In the genomic region with DNA sequence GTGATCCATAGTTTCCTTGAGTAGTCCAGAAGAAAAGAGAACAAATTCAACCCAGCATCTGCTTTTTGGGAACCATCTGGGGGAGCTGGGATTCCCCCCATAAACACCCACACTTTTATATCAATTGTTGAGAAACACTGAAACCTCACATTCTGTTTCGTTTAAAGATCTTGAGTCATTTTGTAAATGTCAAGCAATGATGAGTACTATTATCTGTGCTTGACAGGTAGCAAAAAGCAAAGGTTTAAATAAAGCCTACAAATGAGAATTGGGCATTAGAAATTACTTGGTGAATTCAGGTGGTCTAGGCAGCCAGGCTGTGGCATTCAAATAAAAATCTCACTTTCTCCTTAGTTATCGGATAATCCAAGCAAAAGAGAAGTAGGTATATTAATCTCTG, we compare ENCODE assay signal across 24 cellular contexts.
DNase-seq lines count a peak whose midpoint lies in the region; ATAC-seq, FAIRE-seq and TF ChIP-seq lines count a peak whose summit lies in the region.
"Had no signal": no experiment of that assay in that cellular context is flagged by ENCODE, and none has a peak within 500 bp of the region (broad histone marks: within the 10 kb centered on the region; RNA-seq: fewer than 3 reads in every experiment).

No MANE protein-coding gene starts in this region.

- no peaks in the 10 kb centered on the region for H3K36me3 ChIP-seq in GM12878 (ENCODE audit: control insufficient read depth in 2 of 2, insufficient read depth in 2 of 2, low read length in 1 of 2)
- H3K36me3 ChIP-seq: BLaER1 had no signal

- H3K9ac ChIP-seq in GM12878 (ENCODE audit: control insufficient read depth, insufficient read depth, low read length), result no peak overlapping the region
- H3K9ac ChIP-seq: BLaER1 had no signal

- no peaks in the 10 kb centered on the region for H4K20me1 ChIP-seq in GM12878 (ENCODE audit: control insufficient read depth, insufficient read depth)
- H4K20me1 ChIP-seq: BLaER1 had no signal

- WGBS in GM12878 (ENCODE audit: insufficient coverage, insufficient replicate concordance, low lambda C conversion rate, missing lambda C conversion rate), result 0% methylated on average over 2 of the region's 2 CpGs

- peaks cover 16% of the 10 kb centered on the region for H3K4me1 Mint-ChIP-seq in activated naive CD8-positive, alpha-beta T cell treated with anti-CD3 and anti-CD28 coated beads, Interleukin-2, amount 50 U/mL, for 24 hours
- H3K4me1 Mint-ChIP-seq in activated naive CD8-positive, alpha-beta T cell treated with anti-CD3 and anti-CD28 coated beads for 36 hours, result peaks cover 15% of the 10 kb centered on the region
- peaks cover 34% of the 10 kb centered on the region for H3K4me1 Mint-ChIP-seq in stimulated activated naive CD8-positive, alpha-beta T cell treated with anti-CD3 and anti-CD28 coated beads, Interleukin-15, amount 100 ng/mL, for 72 hours
- H3K4me1 Mint-ChIP-seq: B cell had no signal

- no peak for FAIRE-seq in GM12878 (lab: Jason Lieb, UNC)
- FAIRE-seq: A204.1, GM12891, GM18507 had no signal

- no peak for TF ChIP-seq EP300 in GM12878 (IDR thresholded peaks at IDR 0.05; ENCODE audit: borderline replicate concordance in 1 of 2, control insufficient read depth in 1 of 2, low read depth in 2 of 2, low read length in 2 of 2)

- no peak for TF ChIP-seq CTCF in GM12878 (IDR thresholded peaks at IDR 0.05 in 2 of 3, conservative IDR thresholded peaks at IDR 0.05 in 1 of 3; ENCODE audit: control insufficient read depth in 2 of 3, extremely low read depth in 1 of 3, insufficient read depth in 1 of 3, low read depth in 3 of 3, low read length in 3 of 3)

- H3K27ac Mint-ChIP-seq in activated naive CD8-positive, alpha-beta T cell treated with anti-CD3 and anti-CD28 coated beads, Interleukin-2, amount 50 U/mL, for 24 hours, result no peak overlapping the region
- no peak overlapping the region for H3K27ac Mint-ChIP-seq in activated naive CD8-positive, alpha-beta T cell treated with anti-CD3 and anti-CD28 coated beads for 36 hours
- H3K27ac Mint-ChIP-seq in stimulated activated naive CD8-positive, alpha-beta T cell treated with anti-CD3 and anti-CD28 coated beads, Interleukin-15, amount 100 ng/mL, for 72 hours, result no peak overlapping the region
- H3K27ac Mint-ChIP-seq: B cell; CD4-positive, CD25-positive, alpha-beta regulatory T cell; CD8-positive, alpha-beta T cell; GM23338; H9 had no signal

- H3K27me3 Mint-ChIP-seq in activated naive CD8-positive, alpha-beta T cell treated with anti-CD3 and anti-CD28 coated beads, Interleukin-2, amount 50 U/mL, for 24 hours, result peaks cover 42% of the 10 kb centered on the region
- H3K27me3 Mint-ChIP-seq in activated naive CD8-positive, alpha-beta T cell treated with anti-CD3 and anti-CD28 coated beads for 36 hours, result peaks cover 27% of the 10 kb centered on the region
- H3K27me3 Mint-ChIP-seq in stimulated activated naive CD8-positive, alpha-beta T cell treated with anti-CD3 and anti-CD28 coated beads, Interleukin-15, amount 100 ng/mL, for 72 hours, result peaks cover 58% of the 10 kb centered on the region

- POLR2A ChIA-PET in GM12878 (lab: Charles Lee), result interaction anchor here (0.5 kb wide), 1 partner anchor 10 kb away, joined by 8 read pairs; no protein-coding TSS in a partner anchor

- H3K9me3 ChIP-seq in GM12878 (replicated peaks; ENCODE audit: control insufficient read depth, insufficient read depth, low read length), result no peaks in the 10 kb centered on the region
- H3K9me3 ChIP-seq: BLaER1, Caco-2 had no signal

- SMC1A ChIA-PET in GM12878 (lab: Charles Lee; ENCODE audit: uncharacterized antibody, unreplicated experiment), result interaction anchor here (0.5 to 4.0 kb wide), 4 partner anchors 15 to 180 kb away, joined by 3 to 18 read pairs (median 5); no protein-coding TSS in a partner anchor

- RAD21 ChIA-PET in GM12878 (lab: Charles Lee; ENCODE audit: unreplicated experiment), result interaction anchor here (1.2 to 9.6 kb wide), 2 partner anchors 74 to 325 kb away, joined by 4 to 214 read pairs; a partner anchor contains a TSS

- TF ChIP-seq RAD21 in GM12878 (IDR thresholded peaks at IDR 0.05; ENCODE audit: insufficient read depth, low read depth, low read length), result no peak

- H3K36me3 Mint-ChIP-seq in activated naive CD8-positive, alpha-beta T cell treated with anti-CD3 and anti-CD28 coated beads, Interleukin-2, amount 50 U/mL, for 24 hours (ENCODE audit: low read depth), result no peaks in the 10 kb centered on the region
- no peaks in the 10 kb centered on the region for H3K36me3 Mint-ChIP-seq in activated naive CD8-positive, alpha-beta T cell treated with anti-CD3 and anti-CD28 coated beads for 36 hours
- H3K36me3 Mint-ChIP-seq: CD4-positive, CD25-positive, alpha-beta regulatory T cell; CD8-positive, alpha-beta T cell had no signal

- H2AFZ ChIP-seq in GM12878 (ENCODE audit: control insufficient read depth, low read depth, low read length), result no peak overlapping the region
- H2AFZ ChIP-seq: GM23338 had no signal

- no peak overlapping the region for H3K4me3 Mint-ChIP-seq in activated naive CD8-positive, alpha-beta T cell treated with anti-CD3 and anti-CD28 coated beads, Interleukin-2, amount 50 U/mL, for 24 hours
- no peak overlapping the region for H3K4me3 Mint-ChIP-seq in activated naive CD8-positive, alpha-beta T cell treated with anti-CD3 and anti-CD28 coated beads for 36 hours
- no peak overlapping the region for H3K4me3 Mint-ChIP-seq in stimulated activated naive CD8-positive, alpha-beta T cell treated with anti-CD3 and anti-CD28 coated beads, Interleukin-15, amount 100 ng/mL, for 72 hours
- H3K4me3 Mint-ChIP-seq: B cell; CD4-positive, CD25-positive, alpha-beta regulatory T cell; CD8-positive, alpha-beta T cell; GM23338; H9 had no signal

- no peak overlapping the region for H3K27ac ChIP-seq in GM12878 (ENCODE audit: control insufficient read depth, insufficient read depth)
- H3K27ac ChIP-seq: 22Rv1, BLaER1, C4-2B had no signal

- no peak for TF ChIP-seq POLR2A in GM12878 (IDR thresholded peaks at IDR 0.05; ENCODE audit: low read depth, low read length)

- no TSS peak for BruUV-seq in GM12878 (replicated peaks; lab: Mats Ljungman, UMichigan)

- no peaks in the 10 kb centered on the region for H3K4me1 ChIP-seq in GM12878 (ENCODE audit: control insufficient read depth, insufficient read depth, low read length)
- H3K4me1 ChIP-seq: Caco-2 had no signal

- no peaks in the 10 kb centered on the region for H3K27me3 ChIP-seq in GM12878 (replicated peaks in 1 of 2; ENCODE audit: control insufficient read depth in 2 of 2, insufficient read depth in 2 of 2, low read length in 1 of 2)
- H3K27me3 ChIP-seq: BLaER1 had no signal

- no peak overlapping the region for H3K4me3 ChIP-seq in GM12878
- H3K4me3 ChIP-seq: BLaER1, GM23338 had no signal

- H3K79me2 ChIP-seq in GM12878 (ENCODE audit: control insufficient read depth, insufficient read depth, low read length), result no peaks in the 10 kb centered on the region

- no peaks in the 10 kb centered on the region for H3K9me3 Mint-ChIP-seq in activated naive CD8-positive, alpha-beta T cell treated with anti-CD3 and anti-CD28 coated beads, Interleukin-2, amount 50 U/mL, for 24 hours
- no peaks in the 10 kb centered on the region for H3K9me3 Mint-ChIP-seq in activated naive CD8-positive, alpha-beta T cell treated with anti-CD3 and anti-CD28 coated beads for 36 hours
- H3K9me3 Mint-ChIP-seq in stimulated activated naive CD8-positive, alpha-beta T cell treated with anti-CD3 and anti-CD28 coated beads, Interleukin-15, amount 100 ng/mL, for 72 hours, result no peaks in the 10 kb centered on the region
- H3K9me3 Mint-ChIP-seq: CD4-positive, CD25-positive, alpha-beta regulatory T cell; CD8-positive, alpha-beta T cell; GM23338; H9 had no signal

- CTCF ChIA-PET in GM12878 (lab: Yijun Ruan, JAX), result interaction anchor here (0.7 to 13.1 kb wide), 4 partner anchors 8 to 76 kb away, joined by 3 to 347 read pairs (median 3); a partner anchor contains a TSS

- intact Hi-C loops in GM12878 (cut with micrococcal nuclease; ENCODE audit: unreplicated experiment), result no loop called here

- no peak overlapping the region for H3K4me2 ChIP-seq in GM12878 (ENCODE audit: control insufficient read depth, insufficient read depth)
- H3K4me2 ChIP-seq: BLaER1, GM23338 had no signal

- in situ Hi-C loops in GM12878 (cut with MboI), result loop anchor here (10.0 kb wide), 1 partner anchor 411 kb away; a partner anchor contains a TSS

- DNase-seq in activated CD4-positive, CD25-positive, alpha-beta regulatory T cell (lab: John Stamatoyannopoulos, UW), result no peak
- DNase-seq in activated naive CD8-positive, alpha-beta T cell treated with anti-CD3 and anti-CD28 coated beads, Interleukin-2, amount 50 U/mL, for 24 hours, result no peak
- no peak for DNase-seq in activated naive CD8-positive, alpha-beta T cell treated with anti-CD3 and anti-CD28 coated beads for 36 hours
- no peak for DNase-seq in GM12878 (ENCODE audit: low read depth, low spot score)
- DNase-seq in stimulated activated naive CD8-positive, alpha-beta T cell treated with anti-CD3 and anti-CD28 coated beads, Interleukin-15, amount 100 ng/mL, for 72 hours, result no peak
- DNase-seq in NCI-H524 (lab: John Stamatoyannopoulos, UW), result no peak
- DNase-seq in DMS 273 treated with DMSO at 0.1 percent for 48 hours (lab: John Stamatoyannopoulos, UW), result no peak
- DNase-seq: Caco-2; CD4-positive, CD25-positive, alpha-beta regulatory T cell; CD8-positive, alpha-beta T cell; DMS79; EL; GDM1; H9 had no signal

- ATAC-seq in activated CD4-positive, CD25-positive, alpha-beta regulatory T cell treated with anti-CD3 and anti-CD28 coated beads, Interleukin-2, amount 50 U/mL, for 24 hours, result peak; percentile 38 to 60
- peak; percentile 64 for ATAC-seq in activated naive CD8-positive, alpha-beta T cell treated with anti-CD3 and anti-CD28 coated beads, Interleukin-2, amount 50 U/mL, for 24 hours
- peak; percentile 23; the same call in 2 of the 3 replicates for ATAC-seq in GM12878
- peak; percentile 42 for ATAC-seq in stimulated activated naive CD8-positive, alpha-beta T cell treated with anti-CD3 and anti-CD28 coated beads, Interleukin-15, amount 100 ng/mL, for 72 hours
- ATAC-seq: CD8-positive, alpha-beta T cell; GM23338; HCT116 had no signal
